8 cellular contexts compared by ENCODE assay signal in genomic region chr13:95494082-95494681, GRCh38. TPM values are rescaled to one million over a fixed set of nuclear protein-coding genes. Genes with fewer than 3 reads are reported as not detected.
DNase-seq lines count a peak whose midpoint lies in the region; ATAC-seq and TF ChIP-seq lines count a peak whose summit lies in the region.

No MANE protein-coding gene starts in this region.

- H3K4me2 ChIP-seq in OCI-LY1 (ENCODE audit: low read length): no peak overlapping the region

- peak; percentile 72 for ATAC-seq in HG03565 (IDR thresholded peaks at IDR 0.05; ENCODE audit: unreplicated experiment)
- peak; percentile 58 for ATAC-seq in mucosa of descending colon

- peak; percentile 59 for TF ChIP-seq CTCF in AG09309 (IDR thresholded peaks at IDR 0.05; ENCODE audit: control insufficient read depth, insufficient read depth, low read depth, low read length, missing control alignments)
- TF ChIP-seq CTCF in GM12874 (IDR thresholded peaks at IDR 0.05; ENCODE audit: insufficient read depth, low read depth, low read length): peak; percentile 64
- peak; percentile 89 for TF ChIP-seq CTCF in OCI-LY1 (IDR thresholded peaks at IDR 0.05; ENCODE audit: low read length)
- peak; percentile 59 for TF ChIP-seq CTCF in mucosa of descending colon (IDR thresholded peaks at IDR 0.05)

- no peaks in the 10 kb centered on the region for H3K79me2 ChIP-seq in OCI-LY1 (ENCODE audit: insufficient read depth, low read length)

- H3K9me2 ChIP-seq in OCI-LY1 (ENCODE audit: low read depth, low read length): no peaks in the 10 kb centered on the region

- H3K4me3 ChIP-seq in AG09309 (ENCODE audit: control insufficient read depth, low read depth, low read length): no peak overlapping the region
- H3K4me3 ChIP-seq in OCI-LY1 (ENCODE audit: low read depth, low read length, poor library complexity, severe bottlenecking): no peak overlapping the region
- no peak overlapping the region for H3K4me3 ChIP-seq in mucosa of descending colon

- no peak overlapping the region for H3K9ac ChIP-seq in OCI-LY1 (ENCODE audit: low read length)

- H3F3A ChIP-seq in OCI-LY1 (ENCODE audit: insufficient read depth, low read length): no peaks in the 10 kb centered on the region

- H3K4me1 ChIP-seq in OCI-LY1 (ENCODE audit: insufficient read depth, low read length, severe bottlenecking): no peaks in the 10 kb centered on the region
- no peaks in the 10 kb centered on the region for H3K4me1 ChIP-seq in mucosa of descending colon (ENCODE audit: low read depth)

- H3K9me3 ChIP-seq in OCI-LY1 (ENCODE audit: low read length) (no peaks in the 10 kb centered on the region), mucosa of descending colon (peaks cover 5% of the 10 kb centered on the region)

- DNase-seq in AG09309 (ENCODE audit: low read depth) (peak; percentile 28), dedifferentiated amniotic fluid mesenchymal stem cell (ENCODE audit: extremely low spot score) (peak; percentile 67), mucosa of descending colon (peak in 1 of 3 donors; percentile 67)
- DNase-seq in activated T-cell treated with anti-CD3 and anti-CD28 coated beads, Interleukin-2, amount 50 U/mL, for 48 hours: no peak
- DNase-seq in activated CD4-positive, CD25-positive, alpha-beta regulatory T cell treated with anti-CD3 and anti-CD28 coated beads, Interleukin-2, amount 50 U/mL, for 72 hours: no peak

- intact Hi-C loops in mucosa of descending colon (cut with DNase I, micrococcal nuclease): no loop called here

- H3K27me3 ChIP-seq in OCI-LY1 (ENCODE audit: insufficient read depth, low read length): no peaks in the 10 kb centered on the region

- no peaks in the 10 kb centered on the region for H4K20me1 ChIP-seq in OCI-LY1 (ENCODE audit: insufficient read depth, low read length)

- H3K36me3 ChIP-seq in OCI-LY1 (ENCODE audit: insufficient read depth, low read length) (no peaks in the 10 kb centered on the region), mucosa of descending colon (ENCODE audit: low read depth) (no peaks in the 10 kb centered on the region)

- H3K27ac ChIP-seq in OCI-LY1 (ENCODE audit: low read depth, low read length, poor library complexity, severe bottlenecking): no peak overlapping the region

- no peak overlapping the region for H2AFZ ChIP-seq in OCI-LY1 (ENCODE audit: low read length)

RNA-seq across cellular contexts. Expression of gene CLDN10, which starts 58.3 kb away (rescaled TPM):
- under 1 TPM in 1 of 3 donors, not detected in 2; 0.43 TPM for total RNA-seq in mucosa of descending colon

Comparison
In these comparisons a context has a peak if more than half of its experiments do, and no peak if none do; other contexts are left out.
1. DNase-seq: peak in AG09309 (single experiment) and dedifferentiated amniotic fluid mesenchymal stem cell (single experiment); none in activated T-cell treated with anti-CD3 and anti-CD28 coated beads, Interleukin-2, amount 50 U/mL, for 48 hours (0 of 2) and activated CD4-positive, CD25-positive, alpha-beta regulatory T cell treated with anti-CD3 and anti-CD28 coated beads, Interleukin-2, amount 50 U/mL, for 72 hours (single experiment).
2. Peak in every context shown above with its lines, with median percentiles within 50 percentile points of each other: CTCF ChIP-seq.